ENCODE assay signal across 14 cellular contexts in the genomic region with DNA sequence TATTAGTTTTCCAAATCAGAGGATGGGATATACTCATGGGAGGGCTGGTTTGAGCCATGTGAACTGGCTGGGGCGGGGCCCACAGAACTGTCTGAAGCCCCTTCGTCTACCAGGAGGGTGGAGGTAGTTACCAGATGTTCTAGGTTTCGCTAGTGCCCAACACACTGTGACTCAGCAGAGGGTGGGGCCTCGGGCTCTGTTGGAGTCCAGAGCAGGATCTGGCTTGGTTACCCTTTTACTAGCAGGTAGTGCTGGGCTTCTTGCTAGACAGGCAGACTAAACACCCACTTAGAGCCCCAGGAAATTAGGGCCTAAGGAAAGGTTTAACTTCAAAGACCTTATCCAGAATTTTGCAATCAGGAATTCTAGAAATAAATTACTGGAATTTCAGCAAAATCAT. TPM values are rescaled to one million over a fixed set of nuclear protein-coding genes. Genes with fewer than 3 reads are reported as not detected.
A peak's percentile ranks its signal among the peaks of the same experiment; 100 is the strongest.
DNase-seq lines count a peak whose midpoint lies in the region; ATAC-seq and TF ChIP-seq lines count a peak whose summit lies in the region.
"Had no signal": no experiment of that assay in that cellular context is flagged by ENCODE, and none has a peak within 500 bp of the region (broad histone marks: within the 10 kb centered on the region; RNA-seq: fewer than 3 reads in every experiment).

No MANE protein-coding gene starts in this region.

- H3K27me3 ChIP-seq in endodermal cell (ENCODE audit: control insufficient read depth, insufficient read depth, low read length, poor library complexity, severe bottlenecking) = no peaks in the 10 kb centered on the region
- H3K27me3 ChIP-seq in WERI-Rb-1 (ENCODE audit: insufficient read depth, low read depth, severe bottlenecking) = peaks cover 44% of the 10 kb centered on the region

- no peaks in the 10 kb centered on the region for H3K36me3 Mint-ChIP-seq in endodermal cell (ENCODE audit: low read depth)
- H3K36me3 Mint-ChIP-seq in stimulated activated effector memory CD8-positive, alpha-beta T cell treated with anti-CD3 and anti-CD28 coated beads, Interleukin-12 subunit alpha, Interleukin-12 subunit beta, amount 100 ng/mL, for 72 hours = no peaks in the 10 kb centered on the region
- H3K36me3 Mint-ChIP-seq: naive thymus-derived CD4-positive, alpha-beta T cell had no signal

- H3K4me3 ChIP-seq in endodermal cell (ENCODE audit: low read length) = no peak overlapping the region
- H3K4me3 ChIP-seq in WERI-Rb-1 (ENCODE audit: low read depth, low read length) = no peak overlapping the region

- ATAC-seq in stimulated activated effector memory CD8-positive, alpha-beta T cell treated with anti-CD3 and anti-CD28 coated beads, Interleukin-12 subunit alpha, Interleukin-12 subunit beta, amount 100 ng/mL, for 72 hours = peak; percentile 24
- ATAC-seq in HG03095 (IDR thresholded peaks at IDR 0.05; ENCODE audit: unreplicated experiment) = no peak
- ATAC-seq: naive thymus-derived CD4-positive, alpha-beta T cell had no signal

- H3K9me3 ChIP-seq in endodermal cell (ENCODE audit: control insufficient read depth, low read length) = no peaks in the 10 kb centered on the region
- H3K9me3 ChIP-seq in WERI-Rb-1 (ENCODE audit: severe bottlenecking) = no peaks in the 10 kb centered on the region

- WGBS in endodermal cell (ENCODE audit: insufficient coverage in 1 of 2, insufficient read length in 1 of 2), 2 experiments = 88% methylated on average over 4 of the region's 4 CpGs; no CpG with 5 or more reads in 1 of the 2 experiments

- peaks cover 12% of the 10 kb centered on the region for H3K4me1 Mint-ChIP-seq in endodermal cell
- no peaks in the 10 kb centered on the region for H3K4me1 Mint-ChIP-seq in stimulated activated effector memory CD8-positive, alpha-beta T cell treated with anti-CD3 and anti-CD28 coated beads, Interleukin-12 subunit alpha, Interleukin-12 subunit beta, amount 100 ng/mL, for 72 hours

- H3K27ac ChIP-seq in endodermal cell (ENCODE audit: low read depth, low read length) = no peak overlapping the region
- H3K27ac ChIP-seq in WERI-Rb-1 = no peak overlapping the region
- H3K27ac ChIP-seq: 22Rv1, HL-60 had no signal

- no peak overlapping the region for H3K4me3 Mint-ChIP-seq in endodermal cell
- no peak overlapping the region for H3K4me3 Mint-ChIP-seq in stimulated activated effector memory CD8-positive, alpha-beta T cell treated with anti-CD3 and anti-CD28 coated beads, Interleukin-12 subunit alpha, Interleukin-12 subunit beta, amount 100 ng/mL, for 72 hours
- H3K4me3 Mint-ChIP-seq: naive thymus-derived CD4-positive, alpha-beta T cell; T-helper 1 cell treated with Interleukin-12 subunit alpha and Interleukin-12 subunit beta and Interleukin-4 antibody, amounts not matched to agents 30 μg/mL and 1 μg/mL, for 36 hours had no signal

- no peaks in the 10 kb centered on the region for H3K4me1 ChIP-seq in endodermal cell (ENCODE audit: control insufficient read depth, insufficient read depth, low read length)

- peaks cover 5% of the 10 kb centered on the region for H3K27me3 Mint-ChIP-seq in endodermal cell (ENCODE audit: insufficient read depth)

- H3K9ac ChIP-seq in endodermal cell (ENCODE audit: extremely low read depth, low read length, poor library complexity, severe bottlenecking) = no peak overlapping the region

- no peak overlapping the region for H3K27ac Mint-ChIP-seq in endodermal cell
- H3K27ac Mint-ChIP-seq in stimulated activated effector memory CD8-positive, alpha-beta T cell treated with anti-CD3 and anti-CD28 coated beads, Interleukin-12 subunit alpha, Interleukin-12 subunit beta, amount 100 ng/mL, for 72 hours = no peak overlapping the region
- H3K27ac Mint-ChIP-seq: T-helper 1 cell treated with Interleukin-12 subunit alpha and Interleukin-12 subunit beta and Interleukin-4 antibody, amounts not matched to agents 30 μg/mL and 1 μg/mL, for 36 hours had no signal

- DNase-seq in DMS53 (lab: John Stamatoyannopoulos, UW) (peak; percentile 44), DMS53 treated with DMSO at 0.1 percent for 48 hours (lab: John Stamatoyannopoulos, UW; ENCODE audit: unreplicated experiment) (no peak), NCI-H460 (ENCODE audit: extremely low read depth, low read depth) (peak; percentile 30), endodermal cell (peak; percentile 45), WERI-Rb-1 (no peak), dermis blood vessel endothelial cell (no peak)
- no peak for DNase-seq in stimulated activated effector memory CD8-positive, alpha-beta T cell treated with anti-CD3 and anti-CD28 coated beads, Interleukin-12 subunit alpha, Interleukin-12 subunit beta, amount 100 ng/mL, for 72 hours (ENCODE audit: low spot score in 2 of 2)
- DNase-seq: activated CD8-positive, alpha-beta memory T cell treated with anti-CD3 and anti-CD28 coated beads for 24 hours; naive thymus-derived CD4-positive, alpha-beta T cell; stimulated activated CD8-positive, alpha-beta memory T cell treated with anti-CD3 and anti-CD28 coated beads, Interleukin-4, amount 100 ng/mL, for 48 hours had no signal

- TF ChIP-seq CTCF in endodermal cell (conservative IDR thresholded peaks at IDR 0.05) (no peak), WERI-Rb-1 (IDR thresholded peaks at IDR 0.05; ENCODE audit: low read depth, low read length) (no peak)

- H3K9me3 Mint-ChIP-seq in endodermal cell = no peaks in the 10 kb centered on the region
- H3K9me3 Mint-ChIP-seq in stimulated activated effector memory CD8-positive, alpha-beta T cell treated with anti-CD3 and anti-CD28 coated beads, Interleukin-12 subunit alpha, Interleukin-12 subunit beta, amount 100 ng/mL, for 72 hours = no peaks in the 10 kb centered on the region
- H3K9me3 Mint-ChIP-seq: naive thymus-derived CD4-positive, alpha-beta T cell; T-helper 1 cell treated with Interleukin-12 subunit alpha and Interleukin-12 subunit beta and Interleukin-4 antibody, amounts not matched to agents 30 μg/mL and 1 μg/mL, for 36 hours had no signal

- H3K36me3 ChIP-seq in endodermal cell (ENCODE audit: control insufficient read depth, insufficient read depth, low read length) (no peaks in the 10 kb centered on the region), WERI-Rb-1 (no peaks in the 10 kb centered on the region)

RNA-seq across cellular contexts. Expression of gene CHRDL1, which starts 56.2 kb away (rescaled TPM):
- 0.12 TPM in 1 of 2 replicates, not detected in the other for total RNA-seq in NCI-H460 (2014; rRNA removed; shearing (Covaris generic))
- 0.67 TPM in 1 of 2 replicates, not detected in the other for polyA plus RNA-seq in NCI-H460 (2014; cell fraction: nucleus; rRNA removed)
- 1 to 10 TPM; 2.2 to 3.6 TPM for total RNA-seq in endodermal cell
- 9.0 TPM for polyA plus RNA-seq in endodermal cell (2013, experiment 1 of 2)
- 7.3 TPM for polyA plus RNA-seq in endodermal cell (2013, experiment 2 of 2)
- total RNA-seq in dermis blood vessel endothelial cell = 0.09 TPM in 1 of 2 replicates, not detected in the other
- total RNA-seq: naive thymus-derived CD4-positive, alpha-beta T cell had no signal

Comparison
In these comparisons a context has a peak if more than half of its experiments do, and no peak if none do; other contexts are left out.
1. DNase-seq: peak in DMS53 (single experiment), NCI-H460 (single experiment) and endodermal cell (single experiment); none in DMS53 treated with DMSO at 0.1 percent for 48 hours (single experiment), stimulated activated effector memory CD8-positive, alpha-beta T cell treated with anti-CD3 and anti-CD28 coated beads, Interleukin-12 subunit alpha, Interleukin-12 subunit beta, amount 100 ng/mL, for 72 hours (0 of 2), WERI-Rb-1 (single experiment) and dermis blood vessel endothelial cell (single experiment).